Comparison of ENCODE assay signal across 1 cellular context in the genomic region with DNA sequence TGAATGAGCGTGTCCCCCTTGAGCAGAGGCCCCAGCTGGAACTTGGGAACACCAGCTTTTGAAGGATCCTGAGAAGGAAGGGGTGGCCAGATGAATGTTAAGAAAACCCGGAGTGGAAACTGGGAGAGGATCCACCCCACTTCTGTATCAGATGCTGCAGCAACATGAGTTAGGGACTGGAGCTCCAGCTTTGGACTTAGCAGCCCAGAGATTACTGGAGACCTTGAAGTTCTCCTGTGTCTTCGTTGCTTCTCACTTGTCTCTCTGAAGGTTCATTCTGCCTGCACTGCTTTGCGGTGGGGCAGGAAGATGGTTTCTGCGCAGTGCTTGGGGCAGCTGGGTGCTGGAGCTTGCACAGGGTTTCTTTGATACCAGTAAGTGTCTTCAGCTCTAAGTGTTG.
A peak's percentile ranks its signal among the peaks of the same experiment; 100 is the strongest.
TF ChIP-seq lines count a peak whose summit lies in the region.

No MANE protein-coding gene starts in this region.

TF ChIP-seq in HEK293, 187 proteins besides CTCF, POLR2A, EP300 and RAD21 (continued from another document):
- TF ChIP-seq RBAK (tag by site-specific recombination; IDR thresholded peaks at IDR 0.05): no peak
- TF ChIP-seq ZNF548 (tag by site-specific recombination; IDR thresholded peaks at IDR 0.05): no peak
- TF ChIP-seq ZBTB8A (tag by site-specific recombination; IDR thresholded peaks at IDR 0.05): no peak
- no peak for TF ChIP-seq TCF7L2 (IDR thresholded peaks at IDR 0.05; ENCODE audit: borderline replicate concordance, low read depth, low read length)
- no peak for TF ChIP-seq MZF1 (tag by site-specific recombination; IDR thresholded peaks at IDR 0.05; ENCODE audit: borderline replicate concordance)
- TF ChIP-seq ZNF558 (tag by site-specific recombination; IDR thresholded peaks at IDR 0.05): no peak
- 0 out of 2 replicates have a peak, but pooled peaks have one; percentile 51 for TF ChIP-seq ZNF24 (tag by site-specific recombination; IDR thresholded peaks at IDR 0.05)
- TF ChIP-seq SP3 (tag by site-specific recombination; IDR thresholded peaks at IDR 0.05): peak; percentile 33; the same call in 1 of the 2 replicates
- no peak for TF ChIP-seq ZNF223 (tag by site-specific recombination; IDR thresholded peaks at IDR 0.05)
- TF ChIP-seq EGR2 (tag by site-specific recombination; IDR thresholded peaks at IDR 0.05; ENCODE audit: low read depth): no peak
- no peak for TF ChIP-seq ZNF544 (tag by site-specific recombination; IDR thresholded peaks at IDR 0.05)
- no peak for TF ChIP-seq ZNF624 (tag by site-specific recombination; IDR thresholded peaks at IDR 0.05)
- peak; percentile 42; the same call in 1 of the 2 replicates for TF ChIP-seq ZNF76 (tag by site-specific recombination; IDR thresholded peaks at IDR 0.05; ENCODE audit: borderline replicate concordance, low read depth)
- TF ChIP-seq MYNN (tag by site-specific recombination; IDR thresholded peaks at IDR 0.05; ENCODE audit: borderline replicate concordance): no peak
- TF ChIP-seq ZNF529 (tag by site-specific recombination; IDR thresholded peaks at IDR 0.05; ENCODE audit: insufficient replicate concordance): no peak
- TF ChIP-seq ZNF561 (tag by site-specific recombination; IDR thresholded peaks at IDR 0.05; ENCODE audit: borderline replicate concordance): peak; percentile 80; the same call in 1 of the 2 replicates
- TF ChIP-seq ZNF530 (tag by site-specific recombination; IDR thresholded peaks at IDR 0.05; ENCODE audit: low read depth): no peak
- TF ChIP-seq, protein P1, sequence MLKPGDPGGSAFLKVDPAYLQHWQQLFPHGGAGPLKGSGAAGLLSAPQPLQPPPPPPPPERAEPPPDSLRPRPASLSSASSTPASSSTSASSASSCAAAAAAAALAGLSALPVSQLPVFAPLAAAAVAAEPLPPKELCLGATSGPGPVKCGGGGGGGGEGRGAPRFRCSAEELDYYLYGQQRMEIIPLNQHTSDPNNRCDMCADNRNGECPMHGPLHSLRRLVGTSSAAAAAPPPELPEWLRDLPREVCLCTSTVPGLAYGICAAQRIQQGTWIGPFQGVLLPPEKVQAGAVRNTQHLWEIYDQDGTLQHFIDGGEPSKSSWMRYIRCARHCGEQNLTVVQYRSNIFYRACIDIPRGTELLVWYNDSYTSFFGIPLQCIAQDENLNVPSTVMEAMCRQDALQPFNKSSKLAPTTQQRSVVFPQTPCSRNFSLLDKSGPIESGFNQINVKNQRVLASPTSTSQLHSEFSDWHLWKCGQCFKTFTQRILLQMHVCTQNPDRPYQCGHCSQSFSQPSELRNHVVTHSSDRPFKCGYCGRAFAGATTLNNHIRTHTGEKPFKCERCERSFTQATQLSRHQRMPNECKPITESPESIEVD (tag by site-specific recombination; IDR thresholded peaks at IDR 0.05): no peak
- TF ChIP-seq ZNF169 (tag by site-specific recombination; IDR thresholded peaks at IDR 0.05): no peak
- TF ChIP-seq ZBTB48 (tag by site-specific recombination; IDR thresholded peaks at IDR 0.05): 0 out of 2 replicates have a peak, but pooled peaks have one; percentile 18
- TF ChIP-seq, protein P2, sequence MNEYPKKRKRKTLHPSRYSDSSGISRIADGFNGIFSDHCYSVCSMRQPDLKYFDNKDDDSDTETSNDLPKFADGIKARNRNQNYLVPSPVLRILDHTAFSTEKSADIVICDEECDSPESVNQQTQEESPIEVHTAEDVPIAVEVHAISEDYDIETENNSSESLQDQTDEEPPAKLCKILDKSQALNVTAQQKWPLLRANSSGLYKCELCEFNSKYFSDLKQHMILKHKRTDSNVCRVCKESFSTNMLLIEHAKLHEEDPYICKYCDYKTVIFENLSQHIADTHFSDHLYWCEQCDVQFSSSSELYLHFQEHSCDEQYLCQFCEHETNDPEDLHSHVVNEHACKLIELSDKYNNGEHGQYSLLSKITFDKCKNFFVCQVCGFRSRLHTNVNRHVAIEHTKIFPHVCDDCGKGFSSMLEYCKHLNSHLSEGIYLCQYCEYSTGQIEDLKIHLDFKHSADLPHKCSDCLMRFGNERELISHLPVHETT (tag by site-specific recombination; IDR thresholded peaks at IDR 0.05): 0 out of 2 replicates have a peak, but pooled peaks have one; percentile 25
- TF ChIP-seq, protein P3, sequence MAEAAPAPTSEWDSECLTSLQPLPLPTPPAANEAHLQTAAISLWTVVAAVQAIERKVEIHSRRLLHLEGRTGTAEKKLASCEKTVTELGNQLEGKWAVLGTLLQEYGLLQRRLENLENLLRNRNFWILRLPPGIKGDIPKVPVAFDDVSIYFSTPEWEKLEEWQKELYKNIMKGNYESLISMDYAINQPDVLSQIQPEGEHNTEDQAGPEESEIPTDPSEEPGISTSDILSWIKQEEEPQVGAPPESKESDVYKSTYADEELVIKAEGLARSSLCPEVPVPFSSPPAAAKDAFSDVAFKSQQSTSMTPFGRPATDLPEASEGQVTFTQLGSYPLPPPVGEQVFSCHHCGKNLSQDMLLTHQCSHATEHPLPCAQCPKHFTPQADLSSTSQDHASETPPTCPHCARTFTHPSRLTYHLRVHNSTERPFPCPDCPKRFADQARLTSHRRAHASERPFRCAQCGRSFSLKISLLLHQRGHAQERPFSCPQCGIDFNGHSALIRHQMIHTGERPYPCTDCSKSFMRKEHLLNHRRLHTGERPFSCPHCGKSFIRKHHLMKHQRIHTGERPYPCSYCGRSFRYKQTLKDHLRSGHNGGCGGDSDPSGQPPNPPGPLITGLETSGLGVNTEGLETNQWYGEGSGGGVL (tag by site-specific recombination; IDR thresholded peaks at IDR 0.05): no peak
- no peak for TF ChIP-seq ZNF19 (tag by site-specific recombination; IDR thresholded peaks at IDR 0.05; ENCODE audit: low read depth)
- TF ChIP-seq, protein P4, sequence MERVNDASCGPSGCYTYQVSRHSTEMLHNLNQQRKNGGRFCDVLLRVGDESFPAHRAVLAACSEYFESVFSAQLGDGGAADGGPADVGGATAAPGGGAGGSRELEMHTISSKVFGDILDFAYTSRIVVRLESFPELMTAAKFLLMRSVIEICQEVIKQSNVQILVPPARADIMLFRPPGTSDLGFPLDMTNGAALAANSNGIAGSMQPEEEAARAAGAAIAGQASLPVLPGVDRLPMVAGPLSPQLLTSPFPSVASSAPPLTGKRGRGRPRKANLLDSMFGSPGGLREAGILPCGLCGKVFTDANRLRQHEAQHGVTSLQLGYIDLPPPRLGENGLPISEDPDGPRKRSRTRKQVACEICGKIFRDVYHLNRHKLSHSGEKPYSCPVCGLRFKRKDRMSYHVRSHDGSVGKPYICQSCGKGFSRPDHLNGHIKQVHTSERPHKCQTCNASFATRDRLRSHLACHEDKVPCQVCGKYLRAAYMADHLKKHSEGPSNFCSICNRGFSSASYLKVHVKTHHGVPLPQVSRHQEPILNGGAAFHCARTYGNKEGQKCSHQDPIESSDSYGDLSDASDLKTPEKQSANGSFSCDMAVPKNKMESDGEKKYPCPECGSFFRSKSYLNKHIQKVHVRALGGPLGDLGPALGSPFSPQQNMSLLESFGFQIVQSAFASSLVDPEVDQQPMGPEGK (tag by site-specific recombination; IDR thresholded peaks at IDR 0.05): peak; percentile 47; the same call in 1 of the 2 replicates
- TF ChIP-seq ZNF692 (tag by site-specific recombination; IDR thresholded peaks at IDR 0.05): peak; percentile 58
- no peak for TF ChIP-seq ZNF391 (tag by site-specific recombination; IDR thresholded peaks at IDR 0.05; ENCODE audit: borderline replicate concordance, low read depth)
- TF ChIP-seq GLIS1 (tag by site-specific recombination; IDR thresholded peaks at IDR 0.05): no peak
- TF ChIP-seq, protein P5, sequence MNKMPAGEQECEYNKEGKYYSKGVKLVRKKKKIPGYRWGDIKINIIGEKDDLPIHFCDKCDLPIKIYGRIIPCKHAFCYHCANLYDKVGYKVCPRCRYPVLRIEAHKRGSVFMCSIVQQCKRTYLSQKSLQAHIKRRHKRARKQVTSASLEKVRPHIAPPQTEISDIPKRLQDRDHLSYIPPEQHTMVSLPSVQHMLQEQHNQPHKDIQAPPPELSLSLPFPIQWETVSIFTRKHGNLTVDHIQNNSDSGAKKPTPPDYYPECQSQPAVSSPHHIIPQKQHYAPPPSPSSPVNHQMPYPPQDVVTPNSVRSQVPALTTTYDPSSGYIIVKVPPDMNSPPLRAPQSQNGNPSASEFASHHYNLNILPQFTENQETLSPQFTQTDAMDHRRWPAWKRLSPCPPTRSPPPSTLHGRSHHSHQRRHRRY (tag by site-specific recombination; IDR thresholded peaks at IDR 0.05): no peak
- no peak for TF ChIP-seq ZNF677 (tag by site-specific recombination; IDR thresholded peaks at IDR 0.05)
- no peak for TF ChIP-seq GLI4 (tag by site-specific recombination; IDR thresholded peaks at IDR 0.05)
- TF ChIP-seq BCL6B (tag by site-specific recombination; IDR thresholded peaks at IDR 0.05): peak; percentile 93
- TF ChIP-seq ZXDB (tag by site-specific recombination; IDR thresholded peaks at IDR 0.05): peak; percentile 48; the same call in 1 of the 2 replicates
- TF ChIP-seq KLF10 (tag by site-specific recombination; IDR thresholded peaks at IDR 0.05): peak; percentile 41; the same call in 1 of the 2 replicates
- no peak for TF ChIP-seq ZNF311 (tag by site-specific recombination; IDR thresholded peaks at IDR 0.05; ENCODE audit: borderline replicate concordance)
- no peak for TF ChIP-seq ZNF521 (tag by site-specific recombination; IDR thresholded peaks at IDR 0.05)
- TF ChIP-seq KLF8 (tag by site-specific recombination; IDR thresholded peaks at IDR 0.05): peak; percentile 46; the same call in 1 of the 2 replicates
- TF ChIP-seq ZFP41 (tag by site-specific recombination; IDR thresholded peaks at IDR 0.05; ENCODE audit: borderline replicate concordance): no peak
- TF ChIP-seq ZNF404 (tag by site-specific recombination; IDR thresholded peaks at IDR 0.05): no peak
- no peak for TF ChIP-seq ZNF114 (tag by site-specific recombination; IDR thresholded peaks at IDR 0.05)
- no peak for TF ChIP-seq GLIS2 (tag by site-specific recombination; IDR thresholded peaks at IDR 0.05)
- peak; percentile 53; the same call in 1 of the 2 replicates for TF ChIP-seq KLF16 (tag by site-specific recombination; IDR thresholded peaks at IDR 0.05)
- TF ChIP-seq, protein P6, sequence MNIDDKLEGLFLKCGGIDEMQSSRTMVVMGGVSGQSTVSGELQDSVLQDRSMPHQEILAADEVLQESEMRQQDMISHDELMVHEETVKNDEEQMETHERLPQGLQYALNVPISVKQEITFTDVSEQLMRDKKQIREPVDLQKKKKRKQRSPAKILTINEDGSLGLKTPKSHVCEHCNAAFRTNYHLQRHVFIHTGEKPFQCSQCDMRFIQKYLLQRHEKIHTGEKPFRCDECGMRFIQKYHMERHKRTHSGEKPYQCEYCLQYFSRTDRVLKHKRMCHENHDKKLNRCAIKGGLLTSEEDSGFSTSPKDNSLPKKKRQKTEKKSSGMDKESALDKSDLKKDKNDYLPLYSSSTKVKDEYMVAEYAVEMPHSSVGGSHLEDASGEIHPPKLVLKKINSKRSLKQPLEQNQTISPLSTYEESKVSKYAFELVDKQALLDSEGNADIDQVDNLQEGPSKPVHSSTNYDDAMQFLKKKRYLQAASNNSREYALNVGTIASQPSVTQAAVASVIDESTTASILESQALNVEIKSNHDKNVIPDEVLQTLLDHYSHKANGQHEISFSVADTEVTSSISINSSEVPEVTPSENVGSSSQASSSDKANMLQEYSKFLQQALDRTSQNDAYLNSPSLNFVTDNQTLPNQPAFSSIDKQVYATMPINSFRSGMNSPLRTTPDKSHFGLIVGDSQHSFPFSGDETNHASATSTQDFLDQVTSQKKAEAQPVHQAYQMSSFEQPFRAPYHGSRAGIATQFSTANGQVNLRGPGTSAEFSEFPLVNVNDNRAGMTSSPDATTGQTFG (tag by site-specific recombination; IDR thresholded peaks at IDR 0.05; ENCODE audit: borderline replicate concordance): no peak
- no peak for TF ChIP-seq OVOL3 (tag by site-specific recombination; IDR thresholded peaks at IDR 0.05)
- peak; percentile 60; the same call in 1 of the 2 replicates for TF ChIP-seq ZFP69B (tag by site-specific recombination; IDR thresholded peaks at IDR 0.05)
- no peak for TF ChIP-seq ZNF155 (tag by site-specific recombination; IDR thresholded peaks at IDR 0.05)
- TF ChIP-seq IKZF3 (tag by site-specific recombination; IDR thresholded peaks at IDR 0.05): peak; percentile 71; the same call in 1 of the 2 replicates
- no peak for TF ChIP-seq ZNF600 (tag by site-specific recombination; IDR thresholded peaks at IDR 0.05)
- TF ChIP-seq ZNF449 (tag by site-specific recombination; IDR thresholded peaks at IDR 0.05): no peak
- 0 out of 2 replicates have a peak, but pooled peaks have one; percentile 27 for TF ChIP-seq ZNF629 (tag by site-specific recombination; IDR thresholded peaks at IDR 0.05)
- no peak for TF ChIP-seq ZNF830 (tag by site-specific recombination; IDR thresholded peaks at IDR 0.05; ENCODE audit: low read depth)
